ENCODE assay signal across 8 cellular contexts in genomic region chr11:1628506-1629325, GRCh38. TPM values are rescaled to one million over a fixed set of nuclear protein-coding genes. Genes with fewer than 3 reads are reported as not detected.
DNase-seq lines count a peak whose midpoint lies in the region; ATAC-seq, FAIRE-seq and TF ChIP-seq lines count a peak whose summit lies in the region.

No MANE protein-coding gene starts in this region.

- no peak overlapping the region for H3K4me3 ChIP-seq in WI38 (ENCODE audit: low read depth, low read length)
- H3K4me3 ChIP-seq in kidney (ENCODE audit: low read length in 2 of 2), result no peak overlapping the region

- no peak for FAIRE-seq in kidney (lab: Jason Lieb, UNC)

- H3K9me3 Mint-ChIP-seq in Calu3 (ENCODE audit: low read depth, unreplicated experiment) (no peaks in the 10 kb centered on the region), MCF 10A (ENCODE audit: unreplicated experiment) (no peaks in the 10 kb centered on the region)

- POLR2A ChIA-PET in MCF 10A (lab: Yijun Ruan, JAX), result no interaction called here

- DNase-seq in Calu3 (peak; percentile 79), HuH-7 (ENCODE audit: low spot score) (peak; percentile 96), MCF 10A (ENCODE audit: unreplicated experiment) (peak; percentile 38), kidney (peak; percentile 77)
- DNase-seq in stimulated activated CD4-positive, alpha-beta T cell treated with anti-CD3 and anti-CD28 coated beads, Interleukin-4, amount 100 ng/mL, for 4 hours, result peak; percentile 30 to 60

- H3K4me1 ChIP-seq in kidney (ENCODE audit: control insufficient read depth in 1 of 2, insufficient read depth in 1 of 2, low read depth in 1 of 2, low read length in 2 of 2), result no peaks in the 10 kb centered on the region

- no peaks in the 10 kb centered on the region for H3K9me3 ChIP-seq in kidney (ENCODE audit: control insufficient read depth in 1 of 2, low read length in 2 of 2)

- TF ChIP-seq CTCF in Calu3 (IDR thresholded peaks at IDR 0.05; ENCODE audit: unreplicated experiment) (peak; percentile 88), WI38 (IDR thresholded peaks at IDR 0.05; ENCODE audit: low read depth, low read length) (peak; percentile 87), MCF 10A (IDR thresholded peaks at IDR 0.05; ENCODE audit: unreplicated experiment) (peak; percentile 75), kidney (IDR thresholded peaks at IDR 0.05; ENCODE audit: borderline replicate concordance, extremely low read depth, insufficient read depth) (peak; percentile 84)

- H3K4me1 Mint-ChIP-seq in Calu3 (ENCODE audit: low read depth, unreplicated experiment) (no peaks in the 10 kb centered on the region), MCF 10A (ENCODE audit: insufficient read depth, unreplicated experiment) (peaks cover 5% of the 10 kb centered on the region)

- no peak overlapping the region for H3K27ac Mint-ChIP-seq in Calu3 (ENCODE audit: unreplicated experiment)
- no peak overlapping the region for H3K27ac Mint-ChIP-seq in MCF 10A (ENCODE audit: low read depth, unreplicated experiment)

- BruUV-seq in Calu3 (replicated peaks; lab: Mats Ljungman, UMichigan), result no TSS peak
- BruUV-seq in MCF 10A (replicated peaks; lab: Mats Ljungman, UMichigan), result no TSS peak

- H3K36me3 Mint-ChIP-seq in Calu3 (ENCODE audit: insufficient read depth, unreplicated experiment) (no peaks in the 10 kb centered on the region), MCF 10A (ENCODE audit: insufficient read depth, unreplicated experiment) (no peaks in the 10 kb centered on the region)

- H3K9ac ChIP-seq in kidney (ENCODE audit: low read length in 2 of 2), result no peak overlapping the region

- CTCF ChIA-PET in Calu3 (lab: Charles Lee) (interaction anchor here (0.6 kb wide), 1 partner anchor 158 kb away, joined by 4 read pairs; no protein-coding TSS in a partner anchor), MCF 10A (lab: Yijun Ruan, JAX) (interaction anchor here (0.5 to 1.7 kb wide), 15 partner anchors 9 to 796 kb away, joined by 3 to 7 read pairs (median 3); partner anchors contain the start of gene KRTAP5-2)

- H3K36me3 ChIP-seq in kidney (ENCODE audit: control insufficient read depth in 1 of 2, insufficient read depth in 2 of 2, low read length in 2 of 2), result no peaks in the 10 kb centered on the region

- intact Hi-C loops in Calu3 (cut with micrococcal nuclease; ENCODE audit: unreplicated experiment) (no loop called here), MCF 10A (cut with micrococcal nuclease) (no loop called here), kidney (cut with DNase I) (no loop called here)

- no peak overlapping the region for H3K4me3 Mint-ChIP-seq in Calu3 (ENCODE audit: low read depth, unreplicated experiment)
- H3K4me3 Mint-ChIP-seq in MCF 10A (ENCODE audit: unreplicated experiment), result no peak overlapping the region

- ATAC-seq in HG03280 (IDR thresholded peaks at IDR 0.05; ENCODE audit: unreplicated experiment) (no peak), HG03097 (IDR thresholded peaks at IDR 0.05; ENCODE audit: low FRiP score, unreplicated experiment) (no peak)

- H3K27ac ChIP-seq in kidney (ENCODE audit: low read depth in 2 of 2, low read length in 2 of 2), result no peak overlapping the region

- H3K27me3 Mint-ChIP-seq in Calu3 (ENCODE audit: unreplicated experiment) (peaks cover 82% of the 10 kb centered on the region), MCF 10A (ENCODE audit: insufficient read depth, unreplicated experiment) (peaks cover 79% of the 10 kb centered on the region)

RNA-seq across cellular contexts. Expression of gene KRTAP5-5, which starts 0.9 kb away (rescaled TPM):
- total RNA-seq in Calu3 (2022), result not detected in 2 replicates
- total RNA-seq in MCF 10A (2022), result not detected in 2 replicates
- total RNA-seq in kidney, result not detected
- not detected for polyA plus RNA-seq in kidney (ENCODE audit: insufficient read depth, low read depth, low replicate concordance)

RNA-seq across cellular contexts. Expression of gene KRTAP5-4, which starts 6.8 kb away (rescaled TPM):
- total RNA-seq in Calu3 (2022) (not detected in 2 replicates), MCF 10A (2022) (not detected in 2 replicates), kidney (not detected)
- polyA plus RNA-seq in kidney (ENCODE audit: insufficient read depth, low read depth, low replicate concordance), result not detected

RNA-seq across cellular contexts. Expression of gene KRTAP5-3, which starts 20.5 kb away (rescaled TPM):
- total RNA-seq in Calu3 (2022) (not detected in 2 replicates), MCF 10A (2022) (not detected in 2 replicates), kidney (not detected)
- not detected for polyA plus RNA-seq in kidney (ENCODE audit: insufficient read depth, low read depth, low replicate concordance)

RNA-seq across cellular contexts. Expression of gene KRTAP5-2, which starts 30.6 kb away (rescaled TPM):
- total RNA-seq in Calu3 (2022) (not detected in 2 replicates), MCF 10A (2022) (not detected in 2 replicates), kidney (not detected)
- not detected for polyA plus RNA-seq in kidney (ENCODE audit: insufficient read depth, low read depth, low replicate concordance)

RNA-seq across cellular contexts. Expression of gene KRTAP5-1, which starts 43.6 kb away (rescaled TPM):
- total RNA-seq in Calu3 (2022) (not detected in 2 replicates), MCF 10A (2022) (not detected in 2 replicates), kidney (not detected)
- polyA plus RNA-seq in kidney (ENCODE audit: insufficient read depth, low read depth, low replicate concordance), result not detected

Comparison
In these comparisons a context has a peak if more than half of its experiments do, and no peak if none do; other contexts are left out.
1. DNase-seq: peak in every context shown above with its lines; median percentile 96 in HuH-7; 79 in Calu3; 77 in kidney; 45 in stimulated activated CD4-positive, alpha-beta T cell treated with anti-CD3 and anti-CD28 coated beads, Interleukin-4, amount 100 ng/mL, for 4 hours; 38 in MCF 10A.